ENCODE assay signal across 14 cellular contexts in genomic region chr4:75325316-75325715, GRCh38.
"Had no signal": no experiment of that assay in that cellular context is flagged by ENCODE, and none has a peak within 500 bp of the region (broad histone marks: within the 10 kb centered on the region; RNA-seq: fewer than 3 reads in every experiment).

No MANE protein-coding gene starts in this region.

- ATAC-seq: activated naive CD4-positive, alpha-beta T cell treated with anti-CD3 and anti-CD28 coated beads, Interleukin-2, amount 50 U/mL, for 72 hours; effector memory CD8-positive, alpha-beta T cell; left colon; psoas muscle; right lobe of liver; stimulated activated naive CD8-positive, alpha-beta T cell treated with anti-CD3 and anti-CD28 coated beads, Interleukin-15, amount 100 ng/mL, for 72 hours had no signal

- DNase-seq: activated CD4-positive, alpha-beta T cell treated with anti-CD3 and anti-CD28 coated beads, Interleukin-2, amount 50 U/mL, for 48 hours; activated gamma-delta T cell treated with Interleukin-2 at 50 U/mL for 16 hours; activated T-cell treated with anti-CD3 and anti-CD28 coated beads for 4 hours; effector memory CD8-positive, alpha-beta T cell; foreskin fibroblast; left colon; midbrain; naive B cell; psoas muscle; right lobe of liver; stimulated activated CD4-positive, alpha-beta T cell treated with anti-CD3 and anti-CD28 coated beads, Interleukin-4, amount 100 ng/mL, for 1 hour; stimulated activated naive CD8-positive, alpha-beta T cell treated with anti-CD3 and anti-CD28 coated beads, Interleukin-15, amount 100 ng/mL, for 72 hours; WERI-Rb-1 had no signal
